ENCODE assay signal across 1 cellular context in the genomic region with DNA sequence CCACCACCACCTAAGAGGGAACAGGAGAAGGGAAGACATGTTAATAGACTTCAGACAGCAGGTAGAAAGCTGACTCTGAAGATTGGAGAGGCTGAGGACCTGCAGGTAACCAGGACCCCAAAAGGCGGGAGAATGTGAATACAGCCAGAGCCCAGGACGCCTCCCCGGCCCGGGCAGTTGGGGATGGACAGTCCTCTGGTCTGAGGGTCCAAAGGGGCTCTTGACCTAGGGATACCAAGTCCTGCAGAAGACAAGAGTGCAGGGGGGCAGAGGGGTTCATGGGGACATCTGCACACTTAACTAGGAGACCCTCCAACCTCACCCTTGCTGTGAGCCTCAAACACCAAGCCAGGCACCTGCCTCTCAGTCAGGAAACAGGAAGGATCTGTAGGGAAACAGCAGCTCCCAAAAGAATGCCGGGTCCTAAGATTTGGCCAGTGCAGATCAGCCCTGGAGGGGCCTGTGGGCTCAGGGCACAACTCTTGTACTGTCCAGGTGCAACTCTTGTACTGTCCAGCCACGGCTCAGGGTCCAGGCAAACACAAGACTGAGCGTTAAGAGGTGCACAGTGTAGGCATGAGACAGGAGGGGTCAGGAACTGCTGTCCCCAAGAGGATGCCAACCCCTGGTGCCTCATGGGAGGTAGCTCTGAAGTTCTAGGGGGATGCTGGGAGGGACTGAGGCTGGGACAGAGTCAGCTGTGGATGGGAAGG.
TF ChIP-seq lines count a peak whose summit lies in the region.

No MANE protein-coding gene starts in this region.

TF ChIP-seq in SK-N-SH, 30 proteins besides CTCF, POLR2A, EP300 and RAD21:
- TF ChIP-seq, protein P1, sequence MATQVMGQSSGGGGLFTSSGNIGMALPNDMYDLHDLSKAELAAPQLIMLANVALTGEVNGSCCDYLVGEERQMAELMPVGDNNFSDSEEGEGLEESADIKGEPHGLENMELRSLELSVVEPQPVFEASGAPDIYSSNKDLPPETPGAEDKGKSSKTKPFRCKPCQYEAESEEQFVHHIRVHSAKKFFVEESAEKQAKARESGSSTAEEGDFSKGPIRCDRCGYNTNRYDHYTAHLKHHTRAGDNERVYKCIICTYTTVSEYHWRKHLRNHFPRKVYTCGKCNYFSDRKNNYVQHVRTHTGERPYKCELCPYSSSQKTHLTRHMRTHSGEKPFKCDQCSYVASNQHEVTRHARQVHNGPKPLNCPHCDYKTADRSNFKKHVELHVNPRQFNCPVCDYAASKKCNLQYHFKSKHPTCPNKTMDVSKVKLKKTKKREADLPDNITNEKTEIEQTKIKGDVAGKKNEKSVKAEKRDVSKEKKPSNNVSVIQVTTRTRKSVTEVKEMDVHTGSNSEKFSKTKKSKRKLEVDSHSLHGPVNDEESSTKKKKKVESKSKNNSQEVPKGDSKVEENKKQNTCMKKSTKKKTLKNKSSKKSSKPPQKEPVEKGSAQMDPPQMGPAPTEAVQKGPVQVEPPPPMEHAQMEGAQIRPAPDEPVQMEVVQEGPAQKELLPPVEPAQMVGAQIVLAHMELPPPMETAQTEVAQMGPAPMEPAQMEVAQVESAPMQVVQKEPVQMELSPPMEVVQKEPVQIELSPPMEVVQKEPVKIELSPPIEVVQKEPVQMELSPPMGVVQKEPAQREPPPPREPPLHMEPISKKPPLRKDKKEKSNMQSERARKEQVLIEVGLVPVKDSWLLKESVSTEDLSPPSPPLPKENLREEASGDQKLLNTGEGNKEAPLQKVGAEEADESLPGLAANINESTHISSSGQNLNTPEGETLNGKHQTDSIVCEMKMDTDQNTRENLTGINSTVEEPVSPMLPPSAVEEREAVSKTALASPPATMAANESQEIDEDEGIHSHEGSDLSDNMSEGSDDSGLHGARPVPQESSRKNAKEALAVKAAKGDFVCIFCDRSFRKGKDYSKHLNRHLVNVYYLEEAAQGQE (IDR thresholded peaks at IDR 0.05; ENCODE audit: low read depth, low read length): no peak
- no peak for TF ChIP-seq EZH2phosphoT487 (IDR thresholded peaks at IDR 0.05; ENCODE audit: borderline replicate concordance, low read depth)
- TF ChIP-seq, protein P2, sequence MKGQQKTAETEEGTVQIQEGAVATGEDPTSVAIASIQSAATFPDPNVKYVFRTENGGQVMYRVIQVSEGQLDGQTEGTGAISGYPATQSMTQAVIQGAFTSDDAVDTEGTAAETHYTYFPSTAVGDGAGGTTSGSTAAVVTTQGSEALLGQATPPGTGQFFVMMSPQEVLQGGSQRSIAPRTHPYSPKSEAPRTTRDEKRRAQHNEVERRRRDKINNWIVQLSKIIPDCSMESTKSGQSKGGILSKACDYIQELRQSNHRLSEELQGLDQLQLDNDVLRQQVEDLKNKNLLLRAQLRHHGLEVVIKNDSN (IDR thresholded peaks at IDR 0.05; ENCODE audit: borderline replicate concordance, low read depth): no peak
- TF ChIP-seq YY1 (IDR thresholded peaks at IDR 0.05; ENCODE audit: low read depth): no peak
- no peak for TF ChIP-seq POLR2AphosphoS5 (IDR thresholded peaks at IDR 0.05; ENCODE audit: low read depth, low read length)
- TF ChIP-seq SMC3 (IDR thresholded peaks at IDR 0.05; ENCODE audit: low read depth, low read length): no peak
- TF ChIP-seq NRF1 (IDR thresholded peaks at IDR 0.05; ENCODE audit: low read depth, low read length): no peak
- TF ChIP-seq JUND (IDR thresholded peaks at IDR 0.05): no peak
- TF ChIP-seq RCOR1 (IDR thresholded peaks at IDR 0.05; ENCODE audit: low read length): no peak
- TF ChIP-seq TCF12 (IDR thresholded peaks at IDR 0.05): no peak
- TF ChIP-seq CHD2 (IDR thresholded peaks at IDR 0.05; ENCODE audit: low read length, partially characterized antibody): no peak
- no peak for TF ChIP-seq TAF1 (IDR thresholded peaks at IDR 0.05; ENCODE audit: borderline replicate concordance, low read depth, low read length)
- TF ChIP-seq, protein P3, sequence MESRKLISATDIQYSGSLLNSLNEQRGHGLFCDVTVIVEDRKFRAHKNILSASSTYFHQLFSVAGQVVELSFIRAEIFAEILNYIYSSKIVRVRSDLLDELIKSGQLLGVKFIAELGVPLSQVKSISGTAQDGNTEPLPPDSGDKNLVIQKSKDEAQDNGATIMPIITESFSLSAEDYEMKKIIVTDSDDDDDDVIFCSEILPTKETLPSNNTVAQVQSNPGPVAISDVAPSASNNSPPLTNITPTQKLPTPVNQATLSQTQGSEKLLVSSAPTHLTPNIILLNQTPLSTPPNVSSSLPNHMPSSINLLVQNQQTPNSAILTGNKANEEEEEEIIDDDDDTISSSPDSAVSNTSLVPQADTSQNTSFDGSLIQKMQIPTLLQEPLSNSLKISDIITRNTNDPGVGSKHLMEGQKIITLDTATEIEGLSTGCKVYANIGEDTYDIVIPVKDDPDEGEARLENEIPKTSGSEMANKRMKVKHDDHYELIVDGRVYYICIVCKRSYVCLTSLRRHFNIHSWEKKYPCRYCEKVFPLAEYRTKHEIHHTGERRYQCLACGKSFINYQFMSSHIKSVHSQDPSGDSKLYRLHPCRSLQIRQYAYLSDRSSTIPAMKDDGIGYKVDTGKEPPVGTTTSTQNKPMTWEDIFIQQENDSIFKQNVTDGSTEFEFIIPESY (IDR thresholded peaks at IDR 0.05; ENCODE audit: borderline replicate concordance, low read depth): no peak
- TF ChIP-seq FOXJ3 (CRISPR knock-in tag; IDR thresholded peaks at IDR 0.05): no peak
- no peak for TF ChIP-seq GABPA (IDR thresholded peaks at IDR 0.05; ENCODE audit: low read depth)
- no peak for TF ChIP-seq FOSL2 (IDR thresholded peaks at IDR 0.05; ENCODE audit: borderline replicate concordance, low read depth)
- TF ChIP-seq, protein P4, sequence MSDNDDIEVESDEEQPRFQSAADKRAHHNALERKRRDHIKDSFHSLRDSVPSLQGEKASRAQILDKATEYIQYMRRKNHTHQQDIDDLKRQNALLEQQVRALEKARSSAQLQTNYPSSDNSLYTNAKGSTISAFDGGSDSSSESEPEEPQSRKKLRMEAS (IDR thresholded peaks at IDR 0.05; ENCODE audit: low read depth): no peak
- no peak for TF ChIP-seq RFX5 (IDR thresholded peaks at IDR 0.05; ENCODE audit: low read length)
- TF ChIP-seq TEAD4 (IDR thresholded peaks at IDR 0.05; ENCODE audit: borderline replicate concordance, insufficient read depth): no peak
- no peak for TF ChIP-seq NFIC (IDR thresholded peaks at IDR 0.05; ENCODE audit: borderline replicate concordance)
